18 cellular contexts compared by ENCODE assay signal in genomic region chr12:54424232-54424631, GRCh38. TPM values are rescaled to one million over a fixed set of nuclear protein-coding genes. Genes with fewer than 3 reads are reported as not detected.
A peak's percentile ranks its signal among the peaks of the same experiment; 100 is the strongest.
DNase-seq lines count a peak whose midpoint lies in the region; ATAC-seq and TF ChIP-seq lines count a peak whose summit lies in the region.
"Had no signal": no experiment of that assay in that cellular context is flagged by ENCODE, and none has a peak within 500 bp of the region (broad histone marks: within the 10 kb centered on the region; RNA-seq: fewer than 3 reads in every experiment).

No MANE protein-coding gene starts in this region.

- no peak overlapping the region for H3K4me3 Mint-ChIP-seq in activated naive CD4-positive, alpha-beta T cell treated with anti-CD3 and anti-CD28 coated beads for 36 hours
- no peak overlapping the region for H3K4me3 Mint-ChIP-seq in stimulated activated memory B cell treated with anti-CD40 and anti-IgM and Interleukin-4, amounts not matched to agents 10 μg/mL and 1 μg/mL and 100 μg/mL, for 72 hours

- H3K79me2 ChIP-seq in ACC112 (ENCODE audit: control insufficient read depth, insufficient read depth, low read length, unreplicated experiment): peaks cover 9% of the 10 kb centered on the region

- H3K4me1 ChIP-seq in ACC112 (ENCODE audit: control insufficient read depth, insufficient read depth, low read length, unreplicated experiment) (peaks cover 89% of the 10 kb centered on the region), RWPE2 (ENCODE audit: insufficient read depth, poor library complexity, severe bottlenecking) (peaks cover 60% of the 10 kb centered on the region), esophagus squamous epithelium (peaks cover 21 to 95% (median 35%) of the 10 kb centered on the region in 3 donors), rectal smooth muscle tissue (ENCODE audit: control insufficient read depth, insufficient read depth, low read length) (peaks cover 58% of the 10 kb centered on the region)

- H3K9me3 ChIP-seq in RWPE2 (ENCODE audit: severe bottlenecking) (no peaks in the 10 kb centered on the region), esophagus squamous epithelium (no peaks in the 10 kb centered on the region)
- H3K9me3 ChIP-seq: MG63 had no signal

- no peak for TF ChIP-seq POLR2A in esophagus squamous epithelium (IDR thresholded peaks at IDR 0.05)
- TF ChIP-seq POLR2A in GM18505 (IDR thresholded peaks at IDR 0.05; ENCODE audit: borderline replicate concordance, extremely low read depth, insufficient read depth, insufficient read length): no peak

- H3K27ac ChIP-seq in ACC112 (ENCODE audit: low read depth, low read length) (peak overlapping the region; percentile 95), RWPE2 (ENCODE audit: poor library complexity, severe bottlenecking) (no peak overlapping the region), esophagus squamous epithelium (peak overlapping the region in 3 of 4 donors; percentile 72 to 95 (median 92)), rectal smooth muscle tissue (ENCODE audit: low read depth, low read length) (peak overlapping the region; percentile 53), brain microvascular endothelial cell (no peak overlapping the region)

- H3K27ac Mint-ChIP-seq in activated naive CD4-positive, alpha-beta T cell treated with anti-CD3 and anti-CD28 coated beads for 36 hours: no peak overlapping the region
- H3K27ac Mint-ChIP-seq in stimulated activated memory B cell treated with anti-CD40 and anti-IgM and Interleukin-4, amounts not matched to agents 10 μg/mL and 1 μg/mL and 100 μg/mL, for 72 hours: no peak overlapping the region

- H3K4me1 Mint-ChIP-seq in activated naive CD4-positive, alpha-beta T cell treated with anti-CD3 and anti-CD28 coated beads for 36 hours (ENCODE audit: low read depth): peaks cover 24% of the 10 kb centered on the region
- peaks cover 5% of the 10 kb centered on the region for H3K4me1 Mint-ChIP-seq in stimulated activated memory B cell treated with anti-CD40 and anti-IgM and Interleukin-4, amounts not matched to agents 10 μg/mL and 1 μg/mL and 100 μg/mL, for 72 hours

- no peak overlapping the region for H2AFZ ChIP-seq in ACC112 (ENCODE audit: low read length, unreplicated experiment)

- no peaks in the 10 kb centered on the region for H3K9me3 Mint-ChIP-seq in activated naive CD4-positive, alpha-beta T cell treated with anti-CD3 and anti-CD28 coated beads for 36 hours
- no peaks in the 10 kb centered on the region for H3K9me3 Mint-ChIP-seq in stimulated activated memory B cell treated with anti-CD40 and anti-IgM and Interleukin-4, amounts not matched to agents 10 μg/mL and 1 μg/mL and 100 μg/mL, for 72 hours

- no peak overlapping the region for H3K9ac ChIP-seq in rectal smooth muscle tissue (ENCODE audit: low read length)

- H3K36me3 ChIP-seq in ACC112 (ENCODE audit: insufficient read depth, low read length) (no peaks in the 10 kb centered on the region), RWPE2 (ENCODE audit: low read depth) (no peaks in the 10 kb centered on the region), esophagus squamous epithelium (no peaks in the 10 kb centered on the region), rectal smooth muscle tissue (ENCODE audit: control insufficient read depth, insufficient read depth, low read length) (no peaks in the 10 kb centered on the region), brain microvascular endothelial cell (replicated peaks) (no peaks in the 10 kb centered on the region)
- H3K36me3 ChIP-seq: MG63 had no signal

- in situ Hi-C loops in brain microvascular endothelial cell (cut with HindIII; ENCODE audit: low pct_ligation_motif_present, low sequenced_read_pairs): no loop called here

- no peak for ATAC-seq in RWPE2 (ENCODE audit: low read depth)
- ATAC-seq in GM18505 (IDR thresholded peaks at IDR 0.05; ENCODE audit: unreplicated experiment): no peak
- no peak for ATAC-seq in stimulated activated memory B cell treated with anti-CD40 and anti-IgM and Interleukin-4, amounts not matched to agents 10 μg/mL and 1 μg/mL and 100 μg/mL, for 72 hours
- ATAC-seq: HepG2 had no signal

- H3K4me3 ChIP-seq in ACC112 (ENCODE audit: low read depth, low read length) (no peak overlapping the region), RWPE2 (ENCODE audit: severe bottlenecking) (no peak overlapping the region), esophagus squamous epithelium (no peak overlapping the region), rectal smooth muscle tissue (ENCODE audit: low read length) (no peak overlapping the region), brain microvascular endothelial cell (ENCODE audit: low read depth, low read length) (no peak overlapping the region)
- H3K4me3 ChIP-seq: MG63 had no signal

- CTCF ChIA-PET in activated naive CD4-positive, alpha-beta T cell treated with anti-CD3 and anti-CD28 coated beads for 36 hours (lab: Charles Lee): interaction anchor here (0.8 to 3.9 kb wide), 6 partner anchors 14 to 44 kb away, joined by 3 to 28 read pairs (median 5); no protein-coding TSS in a partner anchor

- H3K36me3 Mint-ChIP-seq in activated naive CD4-positive, alpha-beta T cell treated with anti-CD3 and anti-CD28 coated beads for 36 hours (ENCODE audit: low read depth): no peaks in the 10 kb centered on the region
- H3K36me3 Mint-ChIP-seq in stimulated activated memory B cell treated with anti-CD40 and anti-IgM and Interleukin-4, amounts not matched to agents 10 μg/mL and 1 μg/mL and 100 μg/mL, for 72 hours: no peaks in the 10 kb centered on the region

- DNase-seq in RWPE2 (ENCODE audit: low spot score) (peak; percentile 12), esophagus squamous epithelium (lab: John Stamatoyannopoulos, UW) (no peak), brain microvascular endothelial cell (no peak)
- no peak for DNase-seq in activated naive CD4-positive, alpha-beta T cell treated with anti-CD3 and anti-CD28 coated beads for 36 hours
- DNase-seq: C1 segment of cervical spinal cord, MG63, NCI-H1092 treated with DMSO at 0.1 percent for 48 hours, NCI-H1694 treated with DMSO at 0.1 percent for 48 hours, NCI-H2107, NCI-H2227 treated with DMSO at 0.1 percent for 48 hours, NCI-H524 had no signal

- H3K27me3 ChIP-seq in ACC112 (ENCODE audit: insufficient read depth, low read length) (no peaks in the 10 kb centered on the region), RWPE2 (ENCODE audit: insufficient read depth, poor library complexity, severe bottlenecking) (no peaks in the 10 kb centered on the region), esophagus squamous epithelium (peaks cover 0 to 89% (median 0%) of the 10 kb centered on the region in 4 donors), rectal smooth muscle tissue (ENCODE audit: control insufficient read depth, insufficient read depth, low read length) (no peaks in the 10 kb centered on the region), brain microvascular endothelial cell (replicated peaks) (no peaks in the 10 kb centered on the region)
- H3K27me3 ChIP-seq: MG63 had no signal

- no peaks in the 10 kb centered on the region for H3K27me3 Mint-ChIP-seq in activated naive CD4-positive, alpha-beta T cell treated with anti-CD3 and anti-CD28 coated beads for 36 hours (ENCODE audit: low read depth)
- peaks cover 86% of the 10 kb centered on the region for H3K27me3 Mint-ChIP-seq in stimulated activated memory B cell treated with anti-CD40 and anti-IgM and Interleukin-4, amounts not matched to agents 10 μg/mL and 1 μg/mL and 100 μg/mL, for 72 hours

- TF ChIP-seq CTCF in RWPE2 (IDR thresholded peaks at IDR 0.05; ENCODE audit: poor library complexity, severe bottlenecking) (no peak), esophagus squamous epithelium (IDR thresholded peaks at IDR 0.05) (no peak), brain microvascular endothelial cell (IDR thresholded peaks at IDR 0.05; ENCODE audit: low read depth, low read length, missing control alignments) (no peak)

- intact Hi-C loops in esophagus squamous epithelium (cut with DNase I): no loop called here
- intact Hi-C loops in activated naive CD4-positive, alpha-beta T cell treated with anti-CD3 and anti-CD28 coated beads for 36 hours (cut with micrococcal nuclease): no loop called here

- WGBS in esophagus squamous epithelium, 2 donors: 57 to 74% methylated on average over 2 to 3 of the region's 3 CpGs

RNA-seq across cellular contexts. Expression of gene ITGA5, which starts 5.2 kb away (rescaled TPM):
- total RNA-seq in esophagus squamous epithelium: 100 to 1,000 TPM in 1 of 4 donors, 10 to 100 TPM in 2, 1 to 10 TPM in 1; 7.5 to 112 (median 37.3) TPM
- total RNA-seq in activated naive CD4-positive, alpha-beta T cell treated with anti-CD3 and anti-CD28 coated beads for 36 hours: 10 to 100 TPM; 17.9 to 18.4 TPM

RNA-seq across cellular contexts. Expression of gene ZNF385A, which starts 39.7 kb away (rescaled TPM):
- 100 to 1,000 TPM in 1 of 4 donors, 10 to 100 TPM in 3; 25.2 to 106 (median 37.8) TPM for total RNA-seq in esophagus squamous epithelium
- total RNA-seq in activated naive CD4-positive, alpha-beta T cell treated with anti-CD3 and anti-CD28 coated beads for 36 hours: 1 to 10 TPM in 1 of 2 experiments, under 1 TPM in 1; 0.93 to 1.1 TPM

RNA-seq across cellular contexts. Expression of gene GTSF1, which starts 49.2 kb away (rescaled TPM):
- total RNA-seq in esophagus squamous epithelium: 1 to 10 TPM in 1 of 4 donors, not detected in 3; 1.6 TPM
- total RNA-seq in activated naive CD4-positive, alpha-beta T cell treated with anti-CD3 and anti-CD28 coated beads for 36 hours: 1 to 10 TPM; 8.1 to 8.6 TPM
- total RNA-seq: A172, Daoy, HepG2 had no signal

RNA-seq across cellular contexts. Expression of gene GPR84, which starts 59.9 kb away (rescaled TPM):
- total RNA-seq in esophagus squamous epithelium: under 1 TPM in 1 of 4 donors, not detected in 3; 0.38 TPM
- 1 to 10 TPM; 1.2 TPM for total RNA-seq in activated naive CD4-positive, alpha-beta T cell treated with anti-CD3 and anti-CD28 coated beads for 36 hours
- total RNA-seq: A172, Daoy, HepG2 had no signal

Comparison
In these comparisons a context has a peak if more than half of its experiments do, and no peak if none do; other contexts are left out.
1. H3K27ac ChIP-seq: peak in ACC112 (single experiment), esophagus squamous epithelium (3 of 4) and rectal smooth muscle tissue (single experiment); none in RWPE2 (single experiment) and brain microvascular endothelial cell (single experiment).
2. RNA of gene ZNF385A, which starts 39.7 kb away (total RNA-seq): 25.2 to 106 TPM in esophagus squamous epithelium; 0.93 to 1.1 TPM in activated naive CD4-positive, alpha-beta T cell treated with anti-CD3 and anti-CD28 coated beads for 36 hours; every median in the first group is over 10 times any median in the second.